1 cellular context compared by ENCODE assay signal in genomic region chr15:95202569-95203349, GRCh38.
TF ChIP-seq lines count a peak whose summit lies in the region.

No MANE protein-coding gene starts in this region.

TF ChIP-seq in IMR-90, 13 proteins besides CTCF, POLR2A, EP300 and RAD21:
- TF ChIP-seq SMC3 (IDR thresholded peaks at IDR 0.05; ENCODE audit: low read depth, low read length) (no peak), MXI1 (IDR thresholded peaks at IDR 0.05; ENCODE audit: borderline replicate concordance, low read depth, low read length) (no peak), CHD1 (IDR thresholded peaks at IDR 0.05; ENCODE audit: low read depth, low read length) (no peak)
